12 cellular contexts compared by ENCODE assay signal in genomic region chr1:91805343-91805801, GRCh38.
DNase-seq lines count a peak whose midpoint lies in the region; ATAC-seq and TF ChIP-seq lines count a peak whose summit lies in the region.
"Had no signal": no experiment of that assay in that cellular context is flagged by ENCODE, and none has a peak within 500 bp of the region (broad histone marks: within the 10 kb centered on the region; RNA-seq: fewer than 3 reads in every experiment).

No MANE protein-coding gene starts in this region.

- peaks cover 6 to 83% (median 66%) of the 10 kb centered on the region in 5 donors for H3K4me1 ChIP-seq in subcutaneous abdominal adipose tissue (ENCODE audit: control insufficient read depth in 5 of 5, insufficient read depth in 5 of 5, low read length in 5 of 5)

- peaks cover 2% of the 10 kb centered on the region for H3K36me3 Mint-ChIP-seq in activated CD8-positive, alpha-beta T cell treated with anti-CD3 and anti-CD28 coated beads for 36 hours (ENCODE audit: low read depth)
- peaks cover 2 to 4% (median 4%) of the 10 kb centered on the region in 3 donors for H3K36me3 Mint-ChIP-seq in immature natural killer cell

- POLR2A ChIA-PET in activated CD8-positive, alpha-beta T cell treated with anti-CD3 and anti-CD28 coated beads for 36 hours (lab: Charles Lee), result interaction anchor here (1.0 to 1.6 kb wide), 4 partner anchors 8 to 249 kb away, joined by 3 to 4 read pairs (median 3); no protein-coding TSS in a partner anchor

- H3K27me3 ChIP-seq in subcutaneous abdominal adipose tissue (ENCODE audit: control insufficient read depth in 5 of 5, insufficient read depth in 4 of 5, low read length in 5 of 5), result no peaks in the 10 kb centered on the region

- no peaks in the 10 kb centered on the region for H3K9me3 ChIP-seq in subcutaneous abdominal adipose tissue (ENCODE audit: control insufficient read depth in 5 of 5, low read length in 5 of 5)

- peaks cover 52% of the 10 kb centered on the region for H3K4me1 Mint-ChIP-seq in activated CD8-positive, alpha-beta T cell treated with anti-CD3 and anti-CD28 coated beads for 36 hours (ENCODE audit: low read depth)
- H3K4me1 Mint-ChIP-seq in immature natural killer cell, result peaks cover 89 to 100% of the 10 kb centered on the region in 2 donors

- peak overlapping the region in 1 of 5 donors; percentile 27 for H3K9ac ChIP-seq in subcutaneous abdominal adipose tissue (ENCODE audit: low read length in 5 of 5)

- H3K27me3 Mint-ChIP-seq in activated CD8-positive, alpha-beta T cell treated with anti-CD3 and anti-CD28 coated beads for 36 hours, result peaks cover 6% of the 10 kb centered on the region
- H3K27me3 Mint-ChIP-seq in immature natural killer cell (ENCODE audit: low read depth in 3 of 3), result peaks cover 12 to 17% (median 14%) of the 10 kb centered on the region in 3 donors
- H3K27me3 Mint-ChIP-seq: dendritic cell treated with granulocyte-macrophage colony-stimulating factor and Interleukin-4, amounts not matched to agents 40 ng/mL and 50 ng/mL, for 4 days had no signal

- no peak for ATAC-seq in activated CD8-positive, alpha-beta T cell treated with anti-CD3 and anti-CD28 coated beads for 36 hours
- ATAC-seq in HG02852 (IDR thresholded peaks at IDR 0.05; ENCODE audit: unreplicated experiment) (no peak), HG03521 (IDR thresholded peaks at IDR 0.05; ENCODE audit: unreplicated experiment) (no peak)
- ATAC-seq: SK-N-SH treated with all-trans-retinoic acid at 6 μM for 48 hours had no signal

- CTCF ChIA-PET in activated CD8-positive, alpha-beta T cell treated with anti-CD3 and anti-CD28 coated beads for 36 hours (lab: Charles Lee), result interaction anchor here (0.6 to 1.9 kb wide), 11 partner anchors 9 to 293 kb away, joined by 3 to 6 read pairs (median 3); partner anchors contain the start of gene TGFBR3

- no peaks in the 10 kb centered on the region for H3K9me3 Mint-ChIP-seq in activated CD8-positive, alpha-beta T cell treated with anti-CD3 and anti-CD28 coated beads for 36 hours
- H3K9me3 Mint-ChIP-seq in immature natural killer cell, result no peaks in the 10 kb centered on the region
- H3K9me3 Mint-ChIP-seq: dendritic cell treated with granulocyte-macrophage colony-stimulating factor and Interleukin-4, amounts not matched to agents 40 ng/mL and 50 ng/mL, for 4 days had no signal

- no peak for TF ChIP-seq CTCF in activated CD8-positive, alpha-beta T cell treated with anti-CD3 and anti-CD28 coated beads for 36 hours (IDR thresholded peaks at IDR 0.05)
- TF ChIP-seq CTCF in GM10266 (IDR thresholded peaks at IDR 0.05; ENCODE audit: control insufficient read depth, insufficient read depth, low read depth, missing control alignments), result no peak

- H3K36me3 ChIP-seq in subcutaneous abdominal adipose tissue (ENCODE audit: control insufficient read depth in 5 of 5, insufficient read depth in 5 of 5, low read length in 5 of 5), result no peaks in the 10 kb centered on the region

- intact Hi-C loops in activated CD8-positive, alpha-beta T cell treated with anti-CD3 and anti-CD28 coated beads for 36 hours (cut with micrococcal nuclease), result loop anchor here (2.0 to 10.0 kb wide), 2 partner anchors 71 to 251 kb away; no protein-coding TSS in a partner anchor

- H3K4me3 ChIP-seq in subcutaneous abdominal adipose tissue (ENCODE audit: low read depth in 1 of 5, low read length in 5 of 5), result no peak overlapping the region

- H3K27ac ChIP-seq in subcutaneous abdominal adipose tissue (ENCODE audit: low read depth, low read length), result peak overlapping the region; percentile 52

- DNase-seq in activated T-cell treated with anti-CD3 and anti-CD28 coated beads for 48 hours (ENCODE audit: low read depth), result peak; percentile 12
- no peak for DNase-seq in activated T-cell treated with anti-CD3 and anti-CD28 coated beads for 4 hours
- peak; percentile 37 for DNase-seq in activated CD8-positive, alpha-beta T cell treated with anti-CD3 and anti-CD28 coated beads for 36 hours
- DNase-seq in immature natural killer cell, result peak; percentile 47 to 51 (median 49)
- no peak for DNase-seq in GM10266 (ENCODE audit: extremely low spot score)
- DNase-seq: ACHN, NCI-H446 treated with DMSO at 0.1 percent for 48 hours had no signal

- H3K27ac Mint-ChIP-seq in activated CD8-positive, alpha-beta T cell treated with anti-CD3 and anti-CD28 coated beads for 36 hours, result no peak overlapping the region
- H3K27ac Mint-ChIP-seq in immature natural killer cell, result peak overlapping the region; percentile 96 to 100 (median 97)
- H3K27ac Mint-ChIP-seq: dendritic cell treated with granulocyte-macrophage colony-stimulating factor and Interleukin-4, amounts not matched to agents 40 ng/mL and 50 ng/mL, for 4 days had no signal

- H3K4me3 Mint-ChIP-seq in activated CD8-positive, alpha-beta T cell treated with anti-CD3 and anti-CD28 coated beads for 36 hours, result no peak overlapping the region
- H3K4me3 Mint-ChIP-seq in immature natural killer cell, result peak overlapping the region; percentile 70 to 84 (median 81)
- H3K4me3 Mint-ChIP-seq: dendritic cell treated with granulocyte-macrophage colony-stimulating factor and Interleukin-4, amounts not matched to agents 40 ng/mL and 50 ng/mL, for 4 days had no signal

Comparison
In these comparisons a context has a peak if more than half of its experiments do, and no peak if none do; other contexts are left out.
1. DNase-seq: peak in activated T-cell treated with anti-CD3 and anti-CD28 coated beads for 48 hours (single experiment), activated CD8-positive, alpha-beta T cell treated with anti-CD3 and anti-CD28 coated beads for 36 hours (single experiment) and immature natural killer cell (3 of 3); none in activated T-cell treated with anti-CD3 and anti-CD28 coated beads for 4 hours (single experiment) and GM10266 (single experiment).